Comparison of ENCODE assay signal across 21 cellular contexts in the genomic region with DNA sequence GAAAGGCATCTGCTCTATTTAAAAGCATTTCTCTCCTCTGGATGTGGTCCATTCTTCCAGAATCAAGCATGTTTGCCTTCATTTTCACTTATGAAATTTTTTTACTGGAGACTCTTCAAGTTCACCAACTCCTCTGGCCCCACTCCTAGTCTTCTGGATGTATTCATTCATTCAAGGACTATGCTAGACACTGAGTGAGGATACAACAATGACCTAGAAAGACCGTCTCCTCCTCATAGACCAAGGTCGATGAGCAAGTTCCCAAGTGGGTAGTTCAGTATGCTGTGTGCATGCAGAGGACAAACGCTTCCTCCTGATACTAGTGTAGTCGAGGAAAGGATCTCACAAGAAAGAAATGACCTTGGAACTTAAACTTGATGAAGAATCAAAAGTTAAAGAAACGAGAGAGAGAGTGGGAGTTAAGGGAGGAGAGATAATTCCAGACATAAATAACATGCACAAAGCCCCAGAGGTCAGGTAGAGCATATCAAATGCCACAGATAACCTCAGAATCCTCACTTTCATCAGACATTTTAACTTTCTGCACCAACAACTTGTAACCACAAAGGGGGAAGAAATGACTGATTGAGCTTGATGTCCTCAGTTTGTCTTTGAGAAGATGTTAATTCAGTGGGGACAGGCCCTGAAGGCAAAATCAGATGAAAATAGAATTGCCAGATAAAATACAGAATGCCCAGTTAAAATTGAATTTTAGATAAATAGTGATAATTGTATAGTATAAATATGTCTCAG.
DNase-seq lines count a peak whose midpoint lies in the region; ATAC-seq and TF ChIP-seq lines count a peak whose summit lies in the region.
"Had no signal": no experiment of that assay in that cellular context is flagged by ENCODE, and none has a peak within 500 bp of the region (broad histone marks: within the 10 kb centered on the region; RNA-seq: fewer than 3 reads in every experiment).

No MANE protein-coding gene starts in this region.

- peaks cover 15% of the 10 kb centered on the region for H3K27me3 Mint-ChIP-seq in activated CD4-positive, alpha-beta T cell treated with anti-CD3 and anti-CD28 coated beads for 36 hours
- H3K27me3 Mint-ChIP-seq in activated CD4-positive, alpha-beta T cell treated with anti-CD3 and anti-CD28 coated beads, Interleukin-2, amount 10 ng/mL, durations not matched to agents 7 days and 5 days = peaks cover 12% of the 10 kb centered on the region
- H3K27me3 Mint-ChIP-seq in CD8-positive, alpha-beta T cell (ENCODE audit: low read depth) = peaks cover 13% of the 10 kb centered on the region
- H3K27me3 Mint-ChIP-seq: dendritic cell treated with granulocyte-macrophage colony-stimulating factor and Interleukin-4, amounts not matched to agents 40 ng/mL and 50 ng/mL, for 4 days had no signal

- H3K4me1 ChIP-seq in right atrium auricular region = peaks cover 0 to 17% of the 10 kb centered on the region in 2 donors
- H3K4me1 ChIP-seq in CD8-positive, alpha-beta T cell (ENCODE audit: insufficient read depth, low read length) = no peaks in the 10 kb centered on the region
- H3K4me1 ChIP-seq: psoas muscle had no signal

- no peaks in the 10 kb centered on the region for H3K27me3 ChIP-seq in right atrium auricular region
- no peaks in the 10 kb centered on the region for H3K27me3 ChIP-seq in CD8-positive, alpha-beta T cell (ENCODE audit: insufficient read depth, low read length)

- no peak overlapping the region for H3K4me3 Mint-ChIP-seq in activated CD4-positive, alpha-beta T cell treated with anti-CD3 and anti-CD28 coated beads for 36 hours
- no peak overlapping the region for H3K4me3 Mint-ChIP-seq in activated CD4-positive, alpha-beta T cell treated with anti-CD3 and anti-CD28 coated beads, Interleukin-2, amount 10 ng/mL, durations not matched to agents 7 days and 5 days
- no peak overlapping the region for H3K4me3 Mint-ChIP-seq in CD8-positive, alpha-beta T cell
- H3K4me3 Mint-ChIP-seq: activated naive CD4-positive, alpha-beta T cell treated with anti-CD3 and anti-CD28 coated beads for 36 hours; CD4-positive, alpha-beta memory T cell; dendritic cell treated with granulocyte-macrophage colony-stimulating factor and Interleukin-4, amounts not matched to agents 40 ng/mL and 50 ng/mL, for 4 days had no signal

- DNase-seq in activated CD4-positive, alpha-beta T cell treated with anti-CD3 and anti-CD28 coated beads for 36 hours = no peak
- no peak for DNase-seq in activated CD4-positive, alpha-beta T cell treated with anti-CD3 and anti-CD28 coated beads, Interleukin-2, amount 10 ng/mL, durations not matched to agents 7 days and 5 days
- peak; percentile 33 for DNase-seq in OCI-M1 (lab: John Stamatoyannopoulos, UW)
- DNase-seq in right atrium auricular region (ENCODE audit: low spot score) = no peak
- DNase-seq in stimulated activated naive CD8-positive, alpha-beta T cell treated with anti-CD3 and anti-CD28 coated beads, Interleukin-15, Interleukin-2, amounts not matched to agents 100 U/mL and 50 U/mL, for 24 hours = no peak
- no peak for DNase-seq in NAMALWA (ENCODE audit: low spot score)
- no peak for DNase-seq in CD8-positive, alpha-beta T cell
- DNase-seq in NCI-H2227 (lab: John Stamatoyannopoulos, UW; ENCODE audit: unreplicated experiment) = no peak
- DNase-seq: activated CD4-positive, alpha-beta T cell treated with anti-CD3 and anti-CD28 coated beads, Interleukin-2, amount 50 U/mL, for 48 hours; activated naive CD4-positive, alpha-beta T cell treated with anti-CD3 and anti-CD28 coated beads for 36 hours; CD4-positive, alpha-beta memory T cell; central memory CD4-positive, alpha-beta T cell; islet precursor cell; NCI-H1105 treated with DMSO at 0.1 percent for 48 hours; NCI-H2081; NCI-H345; psoas muscle; stimulated activated CD4-positive, alpha-beta T cell treated with anti-CD3 and anti-CD28 coated beads, Interleukin-2, amount 100 ng/mL, for 24 hours had no signal

- peak overlapping the region; percentile 29 to 33 for H3K27ac ChIP-seq in right atrium auricular region
- H3K27ac ChIP-seq in CD8-positive, alpha-beta T cell (ENCODE audit: low read depth, low read length) = no peak overlapping the region
- H3K27ac ChIP-seq: 22Rv1, psoas muscle, VCaP had no signal

- CTCF ChIA-PET in activated CD4-positive, alpha-beta T cell treated with anti-CD3 and anti-CD28 coated beads for 36 hours (lab: Charles Lee) = interaction anchor here (0.8 kb wide), 1 partner anchor 25 kb away, joined by 3 read pairs; no protein-coding TSS in a partner anchor
- CTCF ChIA-PET in activated CD4-positive, alpha-beta T cell treated with anti-CD3 and anti-CD28 coated beads, Interleukin-2, amount 10 ng/mL, durations not matched to agents 7 days and 5 days (lab: Charles Lee) = no interaction called here
- CTCF ChIA-PET in CD8-positive, alpha-beta T cell (lab: Charles Lee) = no interaction called here

- no peaks in the 10 kb centered on the region for H3K36me3 ChIP-seq in right atrium auricular region
- H3K36me3 ChIP-seq in CD8-positive, alpha-beta T cell (ENCODE audit: insufficient read depth, low read length) = no peaks in the 10 kb centered on the region

- no peak for TF ChIP-seq CTCF in right atrium auricular region (IDR thresholded peaks at IDR 0.05)
- TF ChIP-seq CTCF in CD8-positive, alpha-beta T cell (IDR thresholded peaks at IDR 0.05) = no peak

- peaks cover 19% of the 10 kb centered on the region for H3K4me1 Mint-ChIP-seq in activated CD4-positive, alpha-beta T cell treated with anti-CD3 and anti-CD28 coated beads for 36 hours
- H3K4me1 Mint-ChIP-seq in activated CD4-positive, alpha-beta T cell treated with anti-CD3 and anti-CD28 coated beads, Interleukin-2, amount 10 ng/mL, durations not matched to agents 7 days and 5 days = peaks cover 4% of the 10 kb centered on the region
- H3K4me1 Mint-ChIP-seq in CD8-positive, alpha-beta T cell (ENCODE audit: low read depth) = no peaks in the 10 kb centered on the region
- H3K4me1 Mint-ChIP-seq: CD4-positive, alpha-beta memory T cell had no signal

- H3K9me3 ChIP-seq in right atrium auricular region = no peaks in the 10 kb centered on the region
- no peaks in the 10 kb centered on the region for H3K9me3 ChIP-seq in CD8-positive, alpha-beta T cell (ENCODE audit: low read length)
- H3K9me3 ChIP-seq: psoas muscle had no signal

- peak overlapping the region; percentile 48 for H3K27ac Mint-ChIP-seq in activated CD4-positive, alpha-beta T cell treated with anti-CD3 and anti-CD28 coated beads for 36 hours
- no peak overlapping the region for H3K27ac Mint-ChIP-seq in activated CD4-positive, alpha-beta T cell treated with anti-CD3 and anti-CD28 coated beads, Interleukin-2, amount 10 ng/mL, durations not matched to agents 7 days and 5 days
- no peak overlapping the region for H3K27ac Mint-ChIP-seq in CD8-positive, alpha-beta T cell
- H3K27ac Mint-ChIP-seq: activated naive CD4-positive, alpha-beta T cell treated with anti-CD3 and anti-CD28 coated beads for 36 hours; CD4-positive, alpha-beta memory T cell; dendritic cell treated with granulocyte-macrophage colony-stimulating factor and Interleukin-4, amounts not matched to agents 40 ng/mL and 50 ng/mL, for 4 days had no signal

- intact Hi-C loops in activated CD4-positive, alpha-beta T cell treated with anti-CD3 and anti-CD28 coated beads for 36 hours (cut with DNase I, micrococcal nuclease) = loop anchor here in 1 of 2 experiments (1.0 kb wide), 1 partner anchor 49 kb away; no protein-coding TSS in a partner anchor
- intact Hi-C loops in CD8-positive, alpha-beta T cell (cut with DNase I, micrococcal nuclease) = no loop called here

- POLR2A ChIA-PET in activated CD4-positive, alpha-beta T cell treated with anti-CD3 and anti-CD28 coated beads for 36 hours (lab: Charles Lee) = no interaction called here
- POLR2A ChIA-PET in activated CD4-positive, alpha-beta T cell treated with anti-CD3 and anti-CD28 coated beads, Interleukin-2, amount 10 ng/mL, durations not matched to agents 7 days and 5 days (lab: Charles Lee) = no interaction called here
- POLR2A ChIA-PET in CD8-positive, alpha-beta T cell (lab: Charles Lee) = no interaction called here

- peak; percentile 62 for ATAC-seq in activated CD4-positive, alpha-beta T cell treated with anti-CD3 and anti-CD28 coated beads for 36 hours
- peak; percentile 36 for ATAC-seq in stimulated activated naive CD8-positive, alpha-beta T cell treated with anti-CD3 and anti-CD28 coated beads, Interleukin-15, Interleukin-2, amounts not matched to agents 100 U/mL and 50 U/mL, for 24 hours
- no peak for ATAC-seq in CD8-positive, alpha-beta T cell
- ATAC-seq: psoas muscle had no signal

- no peaks in the 10 kb centered on the region for H3K36me3 Mint-ChIP-seq in activated CD4-positive, alpha-beta T cell treated with anti-CD3 and anti-CD28 coated beads for 36 hours (ENCODE audit: low read depth)
- H3K36me3 Mint-ChIP-seq in activated CD4-positive, alpha-beta T cell treated with anti-CD3 and anti-CD28 coated beads, Interleukin-2, amount 10 ng/mL, durations not matched to agents 7 days and 5 days (ENCODE audit: low read depth) = no peaks in the 10 kb centered on the region
- no peaks in the 10 kb centered on the region for H3K36me3 Mint-ChIP-seq in CD8-positive, alpha-beta T cell
- H3K36me3 Mint-ChIP-seq: CD4-positive, alpha-beta memory T cell had no signal

- no peaks in the 10 kb centered on the region for H3K9me3 Mint-ChIP-seq in activated CD4-positive, alpha-beta T cell treated with anti-CD3 and anti-CD28 coated beads for 36 hours (ENCODE audit: low read depth)
- H3K9me3 Mint-ChIP-seq in activated CD4-positive, alpha-beta T cell treated with anti-CD3 and anti-CD28 coated beads, Interleukin-2, amount 10 ng/mL, durations not matched to agents 7 days and 5 days = no peaks in the 10 kb centered on the region
- H3K9me3 Mint-ChIP-seq in CD8-positive, alpha-beta T cell = no peaks in the 10 kb centered on the region
- H3K9me3 Mint-ChIP-seq: activated naive CD4-positive, alpha-beta T cell treated with anti-CD3 and anti-CD28 coated beads for 36 hours; dendritic cell treated with granulocyte-macrophage colony-stimulating factor and Interleukin-4, amounts not matched to agents 40 ng/mL and 50 ng/mL, for 4 days had no signal

- H3K4me3 ChIP-seq in right atrium auricular region = no peak overlapping the region
- no peak overlapping the region for H3K4me3 ChIP-seq in CD8-positive, alpha-beta T cell (ENCODE audit: low read depth, low read length)
- H3K4me3 ChIP-seq: psoas muscle had no signal
